13 cellular contexts compared by ENCODE assay signal in the genomic region with DNA sequence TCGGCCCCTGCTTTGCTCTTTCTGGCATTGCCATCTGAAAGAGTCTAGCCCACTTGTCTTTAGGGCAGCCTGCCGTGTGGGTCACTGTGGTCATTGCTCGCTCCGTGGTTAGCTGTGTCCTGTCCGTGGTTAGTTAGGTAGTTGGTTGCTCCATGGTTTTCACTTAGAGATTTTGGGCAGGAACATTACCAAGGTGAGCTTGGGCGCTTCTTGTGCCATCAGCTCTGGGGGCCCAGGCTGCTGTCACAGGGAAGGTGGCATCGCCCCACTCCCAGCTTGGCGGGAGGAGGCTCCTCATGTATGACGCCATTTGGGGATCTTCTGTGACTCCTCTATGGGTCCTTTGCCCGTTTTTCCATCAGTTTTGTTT. TPM values are rescaled to one million over a fixed set of nuclear protein-coding genes. Genes with fewer than 3 reads are reported as not detected.
DNase-seq lines count a peak whose midpoint lies in the region; ATAC-seq and TF ChIP-seq lines count a peak whose summit lies in the region.
"Had no signal": no experiment of that assay in that cellular context is flagged by ENCODE, and none has a peak within 500 bp of the region (broad histone marks: within the 10 kb centered on the region; RNA-seq: fewer than 3 reads in every experiment).

No MANE protein-coding gene starts in this region.

- intact Hi-C loops in esophagus muscularis mucosa (cut with DNase I): loop anchor here (5.0 kb wide), 1 partner anchor 42 kb away; no protein-coding TSS in a partner anchor

- no peak for TF ChIP-seq POLR2A in esophagus muscularis mucosa (IDR thresholded peaks at IDR 0.05; ENCODE audit: low read depth)

- TF ChIP-seq EP300 in esophagus muscularis mucosa (IDR thresholded peaks at IDR 0.05): no peak

- no peak overlapping the region for H3K4me3 ChIP-seq in esophagus muscularis mucosa
- no peak overlapping the region for H3K4me3 ChIP-seq in osteoblast (ENCODE audit: insufficient read depth, low read length)

- WGBS in esophagus muscularis mucosa: 77% methylated on average over 10 of the region's 10 CpGs

- H2AFZ ChIP-seq in osteoblast (ENCODE audit: low read length): no peak overlapping the region

- H3K4me2 ChIP-seq in osteoblast (ENCODE audit: insufficient read depth, low read length): peak overlapping the region; percentile 5

- no peak for ATAC-seq in GM21526 (IDR thresholded peaks at IDR 0.05; ENCODE audit: low FRiP score, unreplicated experiment)
- ATAC-seq: effector memory CD8-positive, alpha-beta T cell had no signal

- H3K36me3 ChIP-seq in esophagus muscularis mucosa (no peaks in the 10 kb centered on the region), osteoblast (ENCODE audit: insufficient read depth, low read length) (no peaks in the 10 kb centered on the region)
- H3K36me3 ChIP-seq: brain microvascular endothelial cell had no signal

- H3K27me3 ChIP-seq in esophagus muscularis mucosa: no peaks in the 10 kb centered on the region
- H3K27me3 ChIP-seq in osteoblast (ENCODE audit: insufficient read depth, low read length): no peaks in the 10 kb centered on the region
- H3K27me3 ChIP-seq: brain microvascular endothelial cell had no signal

- no peak for TF ChIP-seq CTCF in 22Rv1 (IDR thresholded peaks at IDR 0.05)
- no peak for TF ChIP-seq CTCF in esophagus muscularis mucosa (IDR thresholded peaks at IDR 0.05)
- TF ChIP-seq CTCF in osteoblast (IDR thresholded peaks at IDR 0.05; ENCODE audit: extremely low read depth, low read depth, low read length): no peak

- H3K4me1 ChIP-seq in esophagus muscularis mucosa (peaks cover 97 to 100% (median 100%) of the 10 kb centered on the region in 4 donors), osteoblast (ENCODE audit: insufficient read depth, low read length) (peaks cover 23% of the 10 kb centered on the region)

- H4K20me1 ChIP-seq in osteoblast (ENCODE audit: insufficient read depth, low read length): peaks cover 61% of the 10 kb centered on the region

- H3K27ac ChIP-seq in 22Rv1: peak overlapping the region; percentile 37
- peak overlapping the region; percentile 73 to 89 (median 86) for H3K27ac ChIP-seq in esophagus muscularis mucosa (replicated peaks in 1 of 4)
- H3K27ac ChIP-seq in osteoblast (ENCODE audit: low read depth, low read length): no peak overlapping the region

- DNase-seq in M059J (ENCODE audit: low read depth): peak; percentile 44
- DNase-seq in esophagus muscularis mucosa (ENCODE audit: extremely low spot score): no peak
- peak; percentile 82 for DNase-seq in osteoblast (ENCODE audit: insufficient read length, low spot score, missing footprints)
- no peak for DNase-seq in NOMO-1 treated with dmso at 0.1 percent for 144 hours (lab: John Stamatoyannopoulos, UW; ENCODE audit: unreplicated experiment)
- DNase-seq in SIG-M5 (lab: John Stamatoyannopoulos, UW): no peak
- DNase-seq in germinal center (ENCODE audit: low spot score): no peak
- DNase-seq: activated CD4-positive, alpha-beta T cell treated with anti-CD3 and anti-CD28 coated beads, Interleukin-2, amount 10 ng/mL, durations not matched to agents 7 days and 5 days; effector memory CD8-positive, alpha-beta T cell; NCI-H146; trophoblast cell had no signal

- H3K9me3 ChIP-seq in esophagus muscularis mucosa: no peaks in the 10 kb centered on the region
- no peaks in the 10 kb centered on the region for H3K9me3 ChIP-seq in osteoblast (ENCODE audit: low read depth, low read length)

- peaks cover 77% of the 10 kb centered on the region for H3K79me2 ChIP-seq in osteoblast (ENCODE audit: insufficient read depth, low read length)

RNA-seq across cellular contexts. Expression of gene INPP5A, which starts 53.1 kb away (rescaled TPM):
- total RNA-seq in M059J (2014; rRNA removed; shearing (Covaris generic)): 13.0 and 15.3 TPM in 2 replicates
- 100 to 1,000 TPM; 234 to 301 (median 245) TPM for total RNA-seq in esophagus muscularis mucosa
- 20.9 and 22.8 TPM in 2 replicates for total RNA-seq in osteoblast

Comparison
In these comparisons a context has a peak if more than half of its experiments do, and no peak if none do; other contexts are left out.
1. DNase-seq: peak in M059J (single experiment) and osteoblast (single experiment); none in esophagus muscularis mucosa (single experiment), NOMO-1 treated with dmso at 0.1 percent for 144 hours (single experiment), SIG-M5 (single experiment) and germinal center (single experiment).